Comparison of ENCODE assay signal across 1 cellular context in genomic region chr17:48583708-48584582, GRCh38.
A peak's percentile ranks its signal among the peaks of the same experiment; 100 is the strongest.
TF ChIP-seq lines count a peak whose summit lies in the region.

No MANE protein-coding gene starts in this region.

TF ChIP-seq in H1, 55 proteins besides CTCF, POLR2A, EP300 and RAD21:
- TF ChIP-seq SUZ12 (IDR thresholded peaks at IDR 0.05; ENCODE audit: low read length) (peak; percentile 36; the same call in 1 of the 2 replicates), EZH2 (IDR thresholded peaks at IDR 0.05; ENCODE audit: low read depth, low read length, severe bottlenecking) (peak; percentile 70), SAP30 (IDR thresholded peaks at IDR 0.05; ENCODE audit: insufficient read depth, insufficient replicate concordance, low read length) (no peak), CBX8 (IDR thresholded peaks at IDR 0.05; ENCODE audit: borderline replicate concordance, low read depth, low read length) (peak; percentile 33; the same call in 1 of the 2 replicates), CHD1 (IDR thresholded peaks at IDR 0.05; ENCODE audit: low read depth, low read length) (no peak), SIX5 (IDR thresholded peaks at IDR 0.05; ENCODE audit: low read depth, low read length) (no peak), TAF1 (IDR thresholded peaks at IDR 0.05; ENCODE audit: low read depth, low read length) (no peak)
TF ChIP-seq in H1: peak in this region for 3.
